8 cellular contexts compared by ENCODE assay signal in the genomic region with DNA sequence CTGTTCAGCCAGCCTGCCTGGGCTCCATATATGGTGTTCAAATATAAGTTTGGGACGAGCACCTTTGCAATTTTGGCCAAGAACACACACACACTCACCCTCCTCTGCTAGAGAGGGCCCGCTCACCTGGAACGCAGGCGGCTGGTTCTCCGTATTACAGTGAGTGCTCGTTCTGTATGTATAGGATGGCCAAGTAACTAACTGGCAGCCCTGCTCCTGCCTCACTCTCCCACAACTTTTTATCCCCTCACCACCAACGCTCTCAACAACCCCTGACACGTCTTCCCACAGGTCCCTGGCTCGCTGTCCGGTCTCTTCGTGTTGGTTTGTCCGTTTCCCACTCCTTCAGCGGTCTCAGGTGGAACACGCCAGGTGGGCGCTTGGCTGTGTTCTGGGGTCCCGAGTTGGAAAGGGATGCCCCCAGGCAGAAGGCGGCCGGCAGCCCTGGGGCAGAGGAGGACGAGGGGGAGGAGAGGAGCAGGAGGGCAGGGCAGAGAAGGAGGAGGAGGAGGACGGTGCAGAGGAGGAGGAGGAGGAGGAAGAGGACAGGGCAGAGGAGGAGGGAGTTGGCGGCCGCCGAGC. TPM values are rescaled to one million over a fixed set of nuclear protein-coding genes. Genes with fewer than 3 reads are reported as not detected.
A peak's percentile ranks its signal among the peaks of the same experiment; 100 is the strongest.
DNase-seq lines count a peak whose midpoint lies in the region; ATAC-seq and TF ChIP-seq lines count a peak whose summit lies in the region.

No MANE protein-coding gene starts in this region.

- H3K36me3 Mint-ChIP-seq in CD14-positive monocyte (no peaks in the 10 kb centered on the region), neural crest cell (ENCODE audit: low read depth) (no peaks in the 10 kb centered on the region)

- H3K4me3 ChIP-seq in OCI-LY3 (ENCODE audit: low read length) = peak overlapping the region; percentile 87
- H3K4me3 ChIP-seq in epithelial cell of esophagus (ENCODE audit: low read length) = peak overlapping the region; percentile 66

- H3K27me3 Mint-ChIP-seq in CD14-positive monocyte (ENCODE audit: low read depth in 3 of 3) = peaks cover 4 to 11% (median 9%) of the 10 kb centered on the region in 3 donors
- H3K27me3 Mint-ChIP-seq in neural crest cell (ENCODE audit: low read depth) = peaks cover 24% of the 10 kb centered on the region

- H3K79me2 ChIP-seq in OCI-LY3 (ENCODE audit: low read length) = no peaks in the 10 kb centered on the region

- no peaks in the 10 kb centered on the region for H3K27me3 ChIP-seq in OCI-LY3 (ENCODE audit: low read depth, low read length)

- H3K9me3 ChIP-seq in OCI-LY3 (ENCODE audit: insufficient read depth, low read length) = no peaks in the 10 kb centered on the region

- peaks cover 0 to 4% (median 0%) of the 10 kb centered on the region in 7 donors for H3K9me3 Mint-ChIP-seq in CD14-positive monocyte
- no peaks in the 10 kb centered on the region for H3K9me3 Mint-ChIP-seq in neural crest cell

- H3K4me2 ChIP-seq in OCI-LY3 (ENCODE audit: low read length) = peak overlapping the region; percentile 88

- H3K27ac Mint-ChIP-seq in CD14-positive monocyte (no peak overlapping the region), neural crest cell (ENCODE audit: unreplicated experiment) (no peak overlapping the region)

- H4K20me1 ChIP-seq in OCI-LY3 (ENCODE audit: insufficient read depth, low read length) = no peaks in the 10 kb centered on the region

- DNase-seq in CD14-positive monocyte (ENCODE audit: low spot score) (no peak), epithelial cell of esophagus (ENCODE audit: low read depth) (no peak), neural crest cell (ENCODE audit: low read depth, low spot score) (no peak), NCI-H510A treated with DMSO at 0.1 percent for 48 hours (lab: John Stamatoyannopoulos, UW) (no peak)

- H3K4me3 Mint-ChIP-seq in CD14-positive monocyte (peak overlapping the region; percentile 84 to 89), neural crest cell (peak overlapping the region; percentile 89)

- H3K4me1 ChIP-seq in OCI-LY3 (ENCODE audit: low read length) = peaks cover 4% of the 10 kb centered on the region

- no peak overlapping the region for H3K9ac ChIP-seq in OCI-LY3 (ENCODE audit: low read length)

- no peak overlapping the region for H3K27ac ChIP-seq in OCI-LY3 (ENCODE audit: low read length)

- intact Hi-C loops in CD14-positive monocyte (cut with micrococcal nuclease) = no loop called here

- no peaks in the 10 kb centered on the region for H3K36me3 ChIP-seq in OCI-LY3 (replicated peaks; ENCODE audit: low read depth, low read length)

- TF ChIP-seq CTCF in CD14-positive monocyte (IDR thresholded peaks at IDR 0.05) (no peak), OCI-LY3 (IDR thresholded peaks at IDR 0.05; ENCODE audit: low read depth, low read length) (no peak), epithelial cell of esophagus (IDR thresholded peaks at IDR 0.05; ENCODE audit: insufficient read depth, low read depth, low read length, missing control alignments) (no peak), neural crest cell (conservative IDR thresholded peaks at IDR 0.05) (no peak)

- no peak for ATAC-seq in HG02840 (IDR thresholded peaks at IDR 0.05; ENCODE audit: low FRiP score, unreplicated experiment)
- no peak for ATAC-seq in HG03571 (IDR thresholded peaks at IDR 0.05; ENCODE audit: unreplicated experiment)
- no peak for ATAC-seq in HG03280 (IDR thresholded peaks at IDR 0.05; ENCODE audit: unreplicated experiment)

- H2AFZ ChIP-seq in OCI-LY3 (ENCODE audit: low read depth, low read length) = no peak overlapping the region

- H3K4me1 Mint-ChIP-seq in CD14-positive monocyte (peaks cover 43% of the 10 kb centered on the region), neural crest cell (peaks cover 11% of the 10 kb centered on the region)

RNA-seq across cellular contexts. Expression of gene MSRB3, which starts 0.4 kb away (rescaled TPM):
- polyA plus RNA-seq in CD14-positive monocyte = 1 to 10 TPM; 1.0 to 1.1 TPM
- total RNA-seq in neural crest cell = 7.8 and 8.3 TPM in 2 replicates
